10 cellular contexts compared by ENCODE assay signal in genomic region chr1:1361982-1362423, GRCh38. TPM values are rescaled to one million over a fixed set of nuclear protein-coding genes. Genes with fewer than 3 reads are reported as not detected.
DNase-seq lines count a peak whose midpoint lies in the region; ATAC-seq and TF ChIP-seq lines count a peak whose summit lies in the region.
"Had no signal": no experiment of that assay in that cellular context is flagged by ENCODE, and none has a peak within 500 bp of the region (broad histone marks: within the 10 kb centered on the region; RNA-seq: fewer than 3 reads in every experiment).

No MANE protein-coding gene starts in this region.

- peaks cover 19 to 38% of the 10 kb centered on the region in 2 donors for H3K4me1 ChIP-seq in ascending aorta
- H3K4me1 ChIP-seq in right atrium auricular region: peaks cover 0 to 40% of the 10 kb centered on the region in 2 donors
- peaks cover 9% of the 10 kb centered on the region for H3K4me1 ChIP-seq in effector memory CD4-positive, alpha-beta T cell (ENCODE audit: control insufficient read depth, insufficient read depth, low read length, poor library complexity, severe bottlenecking)

- intact Hi-C loops in ascending aorta (cut with DNase I): no loop called here
- intact Hi-C loops in sciatic nerve (cut with DNase I): no loop called here

- H3K27ac ChIP-seq in ascending aorta (peak overlapping the region; percentile 75 to 90), right atrium auricular region (peak overlapping the region; percentile 32 to 88)
- no peak overlapping the region for H3K27ac ChIP-seq in effector memory CD4-positive, alpha-beta T cell (ENCODE audit: insufficient read depth, low read length, poor library complexity, severe bottlenecking)
- H3K27ac ChIP-seq: KMS-11 had no signal

- no peaks in the 10 kb centered on the region for H3K9me3 ChIP-seq in ascending aorta
- no peaks in the 10 kb centered on the region for H3K9me3 ChIP-seq in right atrium auricular region
- H3K9me3 ChIP-seq in effector memory CD4-positive, alpha-beta T cell (ENCODE audit: control insufficient read depth, low read length): peaks cover under 1% of the 10 kb centered on the region

- H3K4me3 ChIP-seq in ascending aorta (no peak overlapping the region), right atrium auricular region (no peak overlapping the region)
- H3K4me3 ChIP-seq in effector memory CD4-positive, alpha-beta T cell (ENCODE audit: insufficient read depth, low read depth, low read length, poor library complexity, severe bottlenecking): no peak overlapping the region

- TF ChIP-seq CTCF in ascending aorta (IDR thresholded peaks at IDR 0.05) (no peak), right atrium auricular region (IDR thresholded peaks at IDR 0.05) (no peak)

- H3K27me3 ChIP-seq in ascending aorta (no peaks in the 10 kb centered on the region), right atrium auricular region (no peaks in the 10 kb centered on the region)
- no peaks in the 10 kb centered on the region for H3K27me3 ChIP-seq in effector memory CD4-positive, alpha-beta T cell (replicated peaks; ENCODE audit: control insufficient read depth, insufficient read depth, low read length, poor library complexity, severe bottlenecking)

- DNase-seq in ELF-1 (ENCODE audit: low read depth, low spot score): peak; percentile 82
- no peak for DNase-seq in ascending aorta (ENCODE audit: low spot score in 2 of 2)
- no peak for DNase-seq in right atrium auricular region (ENCODE audit: low spot score)
- peak; percentile 78 for DNase-seq in sciatic nerve (ENCODE audit: low spot score)
- no peak for DNase-seq in effector memory CD4-positive, alpha-beta T cell
- DNase-seq in KG1 (lab: John Stamatoyannopoulos, UW): no peak
- DNase-seq: activated gamma-delta T cell treated with Interleukin-2 at 50 U/mL for 16 hours had no signal

- H3K36me3 ChIP-seq in ascending aorta (no peaks in the 10 kb centered on the region), right atrium auricular region (no peaks in the 10 kb centered on the region)
- H3K36me3 ChIP-seq in effector memory CD4-positive, alpha-beta T cell (ENCODE audit: control insufficient read depth, insufficient read depth, low read length): no peaks in the 10 kb centered on the region

- ATAC-seq in sciatic nerve: peak; percentile 11
- ATAC-seq in GM18870 (IDR thresholded peaks at IDR 0.05; ENCODE audit: unreplicated experiment): no peak
- no peak for ATAC-seq in GM18520 (IDR thresholded peaks at IDR 0.05; ENCODE audit: unreplicated experiment)

RNA-seq across cellular contexts. Expression of gene MXRA8, which starts 3.6 kb away (rescaled TPM):
- total RNA-seq in ascending aorta (345 TPM), right atrium auricular region (10 to 100 TPM; 53.4 to 58.6 TPM), sciatic nerve (262 TPM)

RNA-seq across cellular contexts. Expression of gene DVL1, which starts 12.8 kb away (rescaled TPM):
- total RNA-seq in ascending aorta (66.7 TPM), right atrium auricular region (10 to 100 TPM; 75.0 to 80.2 TPM), sciatic nerve (91.4 TPM)

RNA-seq across cellular contexts. Expression of gene AURKAIP1, which starts 13.0 kb away (rescaled TPM):
- 247 TPM for total RNA-seq in ascending aorta
- total RNA-seq in right atrium auricular region: 100 to 1,000 TPM; 155 to 159 TPM
- total RNA-seq in sciatic nerve: 58.9 TPM

RNA-seq across cellular contexts. Expression of gene TAS1R3, which starts 30.9 kb away (rescaled TPM):
- total RNA-seq in ascending aorta (2.7 TPM), right atrium auricular region (under 1 TPM; 0.30 to 0.35 TPM), sciatic nerve (0.49 TPM)

RNA-seq across cellular contexts. Expression of gene CCNL2, which starts 37.1 kb away (rescaled TPM):
- total RNA-seq in ascending aorta: 150 TPM
- total RNA-seq in right atrium auricular region: 10 to 100 TPM; 41.6 to 44.2 TPM
- 207 TPM for total RNA-seq in sciatic nerve

Comparison
In these comparisons a context has a peak if more than half of its experiments do, and no peak if none do; other contexts are left out.
1. DNase-seq: peak in ELF-1 (single experiment) and sciatic nerve (single experiment); none in ascending aorta (0 of 2), right atrium auricular region (single experiment), effector memory CD4-positive, alpha-beta T cell (0 of 3) and KG1 (single experiment).